11 cellular contexts compared by ENCODE assay signal in the genomic region with DNA sequence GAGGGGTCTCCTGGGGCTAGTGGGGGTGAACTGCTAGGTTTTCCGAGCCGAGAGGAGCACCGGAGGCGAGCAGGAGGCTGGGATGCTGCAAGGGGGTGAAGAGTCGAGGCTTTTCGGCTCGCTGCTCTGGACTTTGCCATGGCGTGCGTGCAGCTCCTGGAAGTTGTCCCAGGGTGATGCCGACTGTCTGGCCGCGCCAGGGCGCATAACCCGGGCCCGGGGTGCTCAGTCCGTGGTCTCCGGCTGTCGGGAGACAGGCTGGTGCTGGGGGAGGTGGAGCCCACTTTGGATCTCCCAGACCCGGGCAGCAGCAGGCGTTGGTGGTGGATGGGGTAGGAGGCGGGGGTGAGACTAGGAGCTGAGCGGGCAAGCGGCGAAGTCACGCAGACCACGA. TPM values are rescaled to one million over a fixed set of nuclear protein-coding genes. Genes with fewer than 3 reads are reported as not detected.
DNase-seq lines count a peak whose midpoint lies in the region; ATAC-seq and TF ChIP-seq lines count a peak whose summit lies in the region.
"Had no signal": no experiment of that assay in that cellular context is flagged by ENCODE, and none has a peak within 500 bp of the region (broad histone marks: within the 10 kb centered on the region; RNA-seq: fewer than 3 reads in every experiment).

No MANE protein-coding gene starts in this region.

- intact Hi-C loops in right lobe of liver (cut with DNase I): no loop called here
- intact Hi-C loops in transverse colon (cut with DNase I; ENCODE audit: low total_unique reads): no loop called here

- peak; percentile 6 for DNase-seq in NCI-H510A (lab: John Stamatoyannopoulos, UW)
- no peak for DNase-seq in NCI-H510A treated with DMSO at 0.1 percent for 48 hours (lab: John Stamatoyannopoulos, UW)
- no peak for DNase-seq in coronary artery (ENCODE audit: low spot score)
- peak; percentile 51 to 62 (median 55) for DNase-seq in right lobe of liver
- DNase-seq in transverse colon: no peak
- no peak for DNase-seq in stimulated activated CD4-positive, alpha-beta T cell treated with anti-CD3 and anti-CD28 coated beads, Interleukin-2, amount 100 ng/mL, for 24 hours
- no peak for DNase-seq in hepatic stellate cell (ENCODE audit: low spot score)
- DNase-seq in stimulated activated CD4-positive, alpha-beta T cell treated with anti-CD3 and anti-CD28 coated beads, Interleukin-12 subunit alpha, Interleukin-12 subunit beta, amount 100 ng/mL, for 4 hours: no peak
- DNase-seq: amniotic stem cell had no signal

- TF ChIP-seq POLR2A in right lobe of liver (IDR thresholded peaks at IDR 0.05): no peak
- no peak for TF ChIP-seq POLR2A in transverse colon (IDR thresholded peaks at IDR 0.05)

- H3K4me1 ChIP-seq in right lobe of liver (no peaks in the 10 kb centered on the region), transverse colon (no peaks in the 10 kb centered on the region)
- H3K4me1 ChIP-seq: A549 had no signal

- WGBS in right lobe of liver (ENCODE audit: insufficient coverage, low coverage, low lambda C conversion rate, missing lambda C conversion rate): 55% methylated on average over 9 of the region's 26 CpGs
- 51% methylated on average over 26 of the region's 26 CpGs; no CpG with 5 or more reads in 1 of the 2 donors for WGBS in transverse colon (ENCODE audit: low coverage in 1 of 2), 2 donors

- H3K27me3 ChIP-seq in right lobe of liver (no peaks in the 10 kb centered on the region), transverse colon (peaks cover 5% of the 10 kb centered on the region)

- H3K4me3 ChIP-seq in coronary artery: peak overlapping the region; percentile 72
- H3K4me3 ChIP-seq in right lobe of liver: peak overlapping the region; percentile 30 to 40 (median 40)
- peak overlapping the region in 3 of 4 donors; percentile 16 to 39 (median 18) for H3K4me3 ChIP-seq in transverse colon
- H3K4me3 ChIP-seq: A549 had no signal

- no peak for TF ChIP-seq EP300 in transverse colon (IDR thresholded peaks at IDR 0.05; ENCODE audit: low read depth)

- H3K36me3 ChIP-seq in right lobe of liver (no peaks in the 10 kb centered on the region), transverse colon (no peaks in the 10 kb centered on the region)

- no peak overlapping the region for H3K27ac ChIP-seq in coronary artery
- H3K27ac ChIP-seq in right lobe of liver: no peak overlapping the region
- H3K27ac ChIP-seq in transverse colon: no peak overlapping the region
- H3K27ac ChIP-seq: A549 had no signal

- TF ChIP-seq CTCF in coronary artery (IDR thresholded peaks at IDR 0.05) (no peak), right lobe of liver (IDR thresholded peaks at IDR 0.05) (no peak), transverse colon (IDR thresholded peaks at IDR 0.05) (no peak)

- in situ Hi-C loops in transverse colon (cut with MboI; ENCODE audit: low pct_ligation_motif_present in 1 of 4, low pct_unique_long_range_greater_than_20kb in 1 of 4, low sequenced_read_pairs in 3 of 4): no loop called here

- no peaks in the 10 kb centered on the region for H3K9me3 ChIP-seq in right lobe of liver
- no peaks in the 10 kb centered on the region for H3K9me3 ChIP-seq in transverse colon
- H3K9me3 ChIP-seq: A549 had no signal

- peak; percentile 75 to 87 (median 80) for ATAC-seq in right lobe of liver
- ATAC-seq: A549 had no signal

RNA-seq across cellular contexts. Expression of a gene that starts 0.8 kb away (rescaled TPM):
- 1 to 10 TPM in 5 of 6 experiments, under 1 TPM in 1; 0.93 to 6.4 (median 4.1) TPM for total RNA-seq in right lobe of liver
- total RNA-seq in transverse colon: 1 to 10 TPM in 1 of 4 donors, under 1 TPM in 2, not detected in 1; 0.40 to 1.1 (median 0.68) TPM
- total RNA-seq: T-helper 2 cell treated with Interferon-gamma antibody and Interleukin-4, amounts not matched to agents 100 ng/mL and 5 ng/mL, for 36 hours had no signal

Comparison
In these comparisons a context has a peak if more than half of its experiments do, and no peak if none do; other contexts are left out.
1. DNase-seq: peak in NCI-H510A (single experiment) and right lobe of liver (3 of 3); none in NCI-H510A treated with DMSO at 0.1 percent for 48 hours (single experiment), coronary artery (single experiment), transverse colon (single experiment), stimulated activated CD4-positive, alpha-beta T cell treated with anti-CD3 and anti-CD28 coated beads, Interleukin-2, amount 100 ng/mL, for 24 hours (0 of 2), hepatic stellate cell (single experiment) and stimulated activated CD4-positive, alpha-beta T cell treated with anti-CD3 and anti-CD28 coated beads, Interleukin-12 subunit alpha, Interleukin-12 subunit beta, amount 100 ng/mL, for 4 hours (single experiment).
2. H3K4me3 ChIP-seq: peak in every context shown above with its lines; median percentile 72 in coronary artery; 40 in right lobe of liver; 18 in transverse colon.